20 cellular contexts compared by ENCODE assay signal in genomic region chr4:75391489-75392166, GRCh38.
"Had no signal": no experiment of that assay in that cellular context is flagged by ENCODE, and none has a peak within 500 bp of the region (broad histone marks: within the 10 kb centered on the region; RNA-seq: fewer than 3 reads in every experiment).

No MANE protein-coding gene starts in this region.

- FAIRE-seq: astrocyte, keratinocyte, urothelium cell line had no signal

- H3K4me3 Mint-ChIP-seq: activated naive CD4-positive, alpha-beta T cell treated with anti-CD3 and anti-CD28 coated beads, Interleukin-2, amount 50 U/mL, for 24 hours; mesothelial cell of epicardium; natural killer cell treated with Interleukin-12 subunit alpha and Interleukin-12 subunit beta and Interleukin-15 and Interleukin-18, amount 100 ng/mL, for 72 hours had no signal

- H3K9me3 Mint-ChIP-seq: activated naive CD4-positive, alpha-beta T cell treated with anti-CD3 and anti-CD28 coated beads, Interleukin-2, amount 50 U/mL, for 24 hours; mesothelial cell of epicardium had no signal

- H3K36me3 ChIP-seq: breast epithelium, spleen, tibial nerve had no signal

- H3K27me3 ChIP-seq: breast epithelium, foreskin keratinocyte, tibial nerve had no signal

- H3K4me1 ChIP-seq: breast epithelium, foreskin keratinocyte, tibial nerve had no signal

- H3K4me1 Mint-ChIP-seq: activated naive CD4-positive, alpha-beta T cell treated with anti-CD3 and anti-CD28 coated beads, Interleukin-2, amount 50 U/mL, for 24 hours; mesothelial cell of epicardium had no signal

- ATAC-seq: foreskin keratinocyte; left lobe of liver; natural killer cell treated with Interleukin-12 subunit alpha and Interleukin-12 subunit beta and Interleukin-15 and Interleukin-18, amount 100 ng/mL, for 72 hours had no signal

- DNase-seq: activated CD4-positive, alpha-beta T cell treated with anti-CD3 and anti-CD28 coated beads, Interleukin-2, amount 50 U/mL, for 48 hours; activated gamma-delta T cell; foreskin keratinocyte; hypothalamus; nucleus accumbens; spleen; stimulated activated naive CD4-positive, alpha-beta T cell treated with Interleukin-2 at 50 U/mL for 16 hours; substantia nigra; T1000 had no signal

- H3K9me3 ChIP-seq: breast epithelium, tibial nerve had no signal

- H3K4me3 ChIP-seq: breast epithelium, coronary artery, lung, spleen, tibial nerve had no signal

- H3K27ac ChIP-seq: breast epithelium, coronary artery, foreskin keratinocyte, spleen, tibial nerve had no signal

- H3K27ac Mint-ChIP-seq: activated naive CD4-positive, alpha-beta T cell treated with anti-CD3 and anti-CD28 coated beads, Interleukin-2, amount 50 U/mL, for 24 hours; mesothelial cell of epicardium; natural killer cell treated with Interleukin-12 subunit alpha and Interleukin-12 subunit beta and Interleukin-15 and Interleukin-18, amount 100 ng/mL, for 72 hours had no signal
